ENCODE assay signal across 1 cellular context in genomic region chr22:41576877-41577276, GRCh38.
TF ChIP-seq lines count a peak whose summit lies in the region.

No MANE protein-coding gene starts in this region.

TF ChIP-seq in HepG2, 621 proteins besides CTCF, POLR2A, EP300 and RAD21 (continued from another document and continues in another):
- TF ChIP-seq HIC2 (CRISPR knock-in tag; IDR thresholded peaks at IDR 0.05; ENCODE audit: low read depth) (no peak; the same call in 1 of the 2 replicates), THAP11 (CRISPR knock-in tag; IDR thresholded peaks at IDR 0.05) (peak; percentile 52; the same call in 1 of the 2 replicates), ZFP36 (IDR thresholded peaks at IDR 0.05; ENCODE audit: borderline replicate concordance, low read depth, low read length, partially characterized antibody) (no peak), KIAA2018 (CRISPR knock-in tag; IDR thresholded peaks at IDR 0.05; ENCODE audit: borderline replicate concordance) (no peak), ZBTB33 (CRISPR knock-in tag; IDR thresholded peaks at IDR 0.05) (peak; percentile 72), POGK (CRISPR knock-in tag; conservative IDR thresholded peaks at IDR 0.05) (no peak), ZNF639 (CRISPR knock-in tag; conservative IDR thresholded peaks at IDR 0.05) (no peak), ARNTL (CRISPR knock-in tag; IDR thresholded peaks at IDR 0.05) (no peak; the same call in 1 of the 2 replicates), ZFP36L1 (CRISPR knock-in tag; IDR thresholded peaks at IDR 0.05) (no peak), ZNF777 (CRISPR knock-in tag; IDR thresholded peaks at IDR 0.05) (no peak), ZNF264 (CRISPR knock-in tag; IDR thresholded peaks at IDR 0.05) (no peak), CBFB (CRISPR knock-in tag; IDR thresholded peaks at IDR 0.05) (no peak), ZNF282 (IDR thresholded peaks at IDR 0.05; ENCODE audit: partially characterized antibody) (no peak), RXRB (CRISPR knock-in tag; IDR thresholded peaks at IDR 0.05; ENCODE audit: borderline replicate concordance) (peak; percentile 67), TFDP1 (CRISPR knock-in tag; IDR thresholded peaks at IDR 0.05; ENCODE audit: borderline replicate concordance) (no peak), MLLT10 (CRISPR knock-in tag; IDR thresholded peaks at IDR 0.05) (no peak), REXO4 (CRISPR knock-in tag; IDR thresholded peaks at IDR 0.05; ENCODE audit: borderline replicate concordance) (no peak), ZNF878 (CRISPR knock-in tag; IDR thresholded peaks at IDR 0.05) (no peak), ZNF101 (CRISPR knock-in tag; IDR thresholded peaks at IDR 0.05; ENCODE audit: borderline replicate concordance, low read depth) (no peak), PRMT3 (CRISPR knock-in tag; IDR thresholded peaks at IDR 0.05; ENCODE audit: borderline replicate concordance, low read depth) (no peak), SMYD3 (CRISPR knock-in tag; IDR thresholded peaks at IDR 0.05) (no peak), ZNF710 (CRISPR knock-in tag; IDR thresholded peaks at IDR 0.05; ENCODE audit: borderline replicate concordance) (no peak), ZNF891 (CRISPR knock-in tag; IDR thresholded peaks at IDR 0.05) (no peak), RBM22 (optimal IDR thresholded peaks at IDR 0.05; ENCODE audit: low read length) (no peak), HNF1A (IDR thresholded peaks at IDR 0.05; ENCODE audit: low read depth) (no peak), HNF1A (CRISPR knock-in tag; IDR thresholded peaks at IDR 0.05; ENCODE audit: borderline replicate concordance) (no peak), THAP8 (CRISPR knock-in tag; IDR thresholded peaks at IDR 0.05; ENCODE audit: borderline replicate concordance) (no peak), ZFP90 (CRISPR knock-in tag; IDR thresholded peaks at IDR 0.05; ENCODE audit: borderline replicate concordance) (peak; percentile 57; the same call in 1 of the 2 replicates), ZNF790 (CRISPR knock-in tag; IDR thresholded peaks at IDR 0.05; ENCODE audit: borderline replicate concordance) (no peak), ZFY (CRISPR knock-in tag; IDR thresholded peaks at IDR 0.05) (peak; percentile 49; the same call in 1 of the 2 replicates), WIZ (CRISPR knock-in tag; IDR thresholded peaks at IDR 0.05) (no peak), HMG20A (CRISPR knock-in tag; IDR thresholded peaks at IDR 0.05; ENCODE audit: borderline replicate concordance) (no peak), ZNF136 (CRISPR knock-in tag; IDR thresholded peaks at IDR 0.05; ENCODE audit: low read depth) (no peak)
